In the genomic region with DNA sequence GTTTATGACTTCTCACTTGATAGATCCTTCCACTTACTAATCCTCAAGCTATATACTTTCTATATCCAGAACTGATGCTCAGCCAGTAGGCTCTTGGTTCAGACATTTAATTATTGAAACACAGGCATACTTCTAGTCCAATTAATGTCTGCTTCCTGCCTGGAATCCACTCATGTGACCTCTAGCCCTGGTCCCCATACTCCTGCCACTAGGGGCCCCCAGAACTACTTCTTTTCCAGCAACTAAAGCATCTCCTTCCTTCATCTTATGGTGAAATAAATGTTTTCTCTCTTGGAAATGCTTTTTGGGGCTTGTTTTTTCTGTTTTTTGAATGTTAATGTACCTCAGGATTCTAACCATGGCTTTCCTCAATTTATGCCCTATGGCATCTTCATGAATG, we compare ENCODE assay signal across 15 cellular contexts.
DNase-seq lines count a peak whose midpoint lies in the region; ATAC-seq and TF ChIP-seq lines count a peak whose summit lies in the region.
"Had no signal": no experiment of that assay in that cellular context is flagged by ENCODE, and none has a peak within 500 bp of the region (broad histone marks: within the 10 kb centered on the region; RNA-seq: fewer than 3 reads in every experiment).

No MANE protein-coding gene starts in this region.

- H3K27me3 Mint-ChIP-seq in WTC11 (ENCODE audit: low read depth), result no peaks in the 10 kb centered on the region
- H3K27me3 Mint-ChIP-seq in neural crest cell (ENCODE audit: low read depth), result no peaks in the 10 kb centered on the region

- intact Hi-C loops in upper lobe of right lung (cut with DNase I), result no loop called here

- H3K4me3 ChIP-seq in upper lobe of right lung, result no peak overlapping the region
- H3K4me3 ChIP-seq: gastroesophageal sphincter, spleen, tibial artery had no signal

- no peaks in the 10 kb centered on the region for H3K4me1 ChIP-seq in upper lobe of right lung
- H3K4me1 ChIP-seq: gastroesophageal sphincter, spleen, tibial artery had no signal

- no peaks in the 10 kb centered on the region for H3K27me3 ChIP-seq in upper lobe of right lung
- H3K27me3 ChIP-seq: gastroesophageal sphincter, spleen, tibial artery had no signal

- DNase-seq in EL (peak; percentile 12), Kasumi-1 (lab: John Stamatoyannopoulos, UW) (peak; percentile 2 to 25), WTC11 (ENCODE audit: low spot score) (peak; percentile 38), neural crest cell (ENCODE audit: low read depth, low spot score) (no peak), putamen (ENCODE audit: low spot score) (no peak), upper lobe of right lung (no peak), UCSD-AML1 (lab: John Stamatoyannopoulos, UW; ENCODE audit: unreplicated experiment) (no peak)
- DNase-seq: DMS79, kidney glomerular epithelial cell, spleen, tibial artery had no signal

- peaks cover 11% of the 10 kb centered on the region for H3K9me3 ChIP-seq in upper lobe of right lung
- H3K9me3 ChIP-seq: tibial artery had no signal

- H3K9me3 Mint-ChIP-seq in WTC11 (peaks cover 16% of the 10 kb centered on the region), neural crest cell (peaks cover 3% of the 10 kb centered on the region)

- H3K4me3 Mint-ChIP-seq in WTC11, result no peak overlapping the region
- no peak overlapping the region for H3K4me3 Mint-ChIP-seq in neural crest cell
- H3K4me3 Mint-ChIP-seq: nephron had no signal

- no peak overlapping the region; the same call in 1 of the 2 replicates for H3K27ac Mint-ChIP-seq in WTC11
- no peak overlapping the region for H3K27ac Mint-ChIP-seq in neural crest cell (ENCODE audit: unreplicated experiment)
- H3K27ac Mint-ChIP-seq: nephron had no signal

- H3K36me3 ChIP-seq in upper lobe of right lung, result no peaks in the 10 kb centered on the region
- H3K36me3 ChIP-seq: gastroesophageal sphincter, spleen, tibial artery had no signal

- CTCF ChIA-PET in WTC11 (lab: Charles Lee), result no interaction called here

- peak; percentile 30; the same call in 1 of the 2 replicates for TF ChIP-seq CTCF in WTC11 (IDR thresholded peaks at IDR 0.05)
- TF ChIP-seq CTCF in neural crest cell (conservative IDR thresholded peaks at IDR 0.05), result peak; percentile 17
- no peak for TF ChIP-seq CTCF in upper lobe of right lung (IDR thresholded peaks at IDR 0.05)

- H3K36me3 Mint-ChIP-seq in WTC11 (peaks cover 10% of the 10 kb centered on the region), neural crest cell (ENCODE audit: low read depth) (no peaks in the 10 kb centered on the region)

- no peaks in the 10 kb centered on the region for H3K4me1 Mint-ChIP-seq in WTC11
- H3K4me1 Mint-ChIP-seq in neural crest cell, result no peaks in the 10 kb centered on the region
- H3K4me1 Mint-ChIP-seq: nephron had no signal

- POLR2A ChIA-PET in WTC11 (lab: Charles Lee), result no interaction called here

- ATAC-seq in WTC11 (peak; percentile 86), GM21390 (IDR thresholded peaks at IDR 0.05; ENCODE audit: unreplicated experiment) (no peak), upper lobe of right lung (no peak)
- ATAC-seq: gastroesophageal sphincter, Right ventricle myocardium inferior had no signal

- H3K27ac ChIP-seq in upper lobe of right lung, result no peak overlapping the region
- H3K27ac ChIP-seq: gastroesophageal sphincter, spleen, tibial artery had no signal

TF ChIP-seq in WTC11, 78 proteins besides CTCF, POLR2A, EP300 and RAD21 (continues in another document):
- TF ChIP-seq, protein P1, sequence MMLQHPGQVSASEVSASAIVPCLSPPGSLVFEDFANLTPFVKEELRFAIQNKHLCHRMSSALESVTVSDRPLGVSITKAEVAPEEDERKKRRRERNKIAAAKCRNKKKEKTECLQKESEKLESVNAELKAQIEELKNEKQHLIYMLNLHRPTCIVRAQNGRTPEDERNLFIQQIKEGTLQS (CRISPR knock-in tag; conservative IDR thresholded peaks at IDR 0.05), result no peak
- TF ChIP-seq ZNF423 (CRISPR knock-in tag; IDR thresholded peaks at IDR 0.05) (no peak), ATF1 (CRISPR knock-in tag; IDR thresholded peaks at IDR 0.05) (no peak), RELA (CRISPR knock-in tag; IDR thresholded peaks at IDR 0.05; ENCODE audit: borderline replicate concordance) (no peak), ZNF263 (CRISPR knock-in tag; IDR thresholded peaks at IDR 0.05; ENCODE audit: low read depth) (no peak), KAT7 (CRISPR knock-in tag; IDR thresholded peaks at IDR 0.05; ENCODE audit: borderline replicate concordance) (no peak), JUN (CRISPR knock-in tag; IDR thresholded peaks at IDR 0.05) (no peak), NR1H2 (CRISPR knock-in tag; IDR thresholded peaks at IDR 0.05) (no peak), ZBTB21 (CRISPR knock-in tag; IDR thresholded peaks at IDR 0.05; ENCODE audit: borderline replicate concordance) (no peak), NR3C1 (CRISPR knock-in tag; conservative IDR thresholded peaks at IDR 0.05; ENCODE audit: low read depth) (no peak), TCF7 (CRISPR knock-in tag; IDR thresholded peaks at IDR 0.05; ENCODE audit: low read depth) (no peak), FOXJ3 (CRISPR knock-in tag; IDR thresholded peaks at IDR 0.05; ENCODE audit: borderline replicate concordance) (no peak), PREB (CRISPR knock-in tag; IDR thresholded peaks at IDR 0.05; ENCODE audit: borderline replicate concordance) (no peak)
- TF ChIP-seq, protein P2, sequence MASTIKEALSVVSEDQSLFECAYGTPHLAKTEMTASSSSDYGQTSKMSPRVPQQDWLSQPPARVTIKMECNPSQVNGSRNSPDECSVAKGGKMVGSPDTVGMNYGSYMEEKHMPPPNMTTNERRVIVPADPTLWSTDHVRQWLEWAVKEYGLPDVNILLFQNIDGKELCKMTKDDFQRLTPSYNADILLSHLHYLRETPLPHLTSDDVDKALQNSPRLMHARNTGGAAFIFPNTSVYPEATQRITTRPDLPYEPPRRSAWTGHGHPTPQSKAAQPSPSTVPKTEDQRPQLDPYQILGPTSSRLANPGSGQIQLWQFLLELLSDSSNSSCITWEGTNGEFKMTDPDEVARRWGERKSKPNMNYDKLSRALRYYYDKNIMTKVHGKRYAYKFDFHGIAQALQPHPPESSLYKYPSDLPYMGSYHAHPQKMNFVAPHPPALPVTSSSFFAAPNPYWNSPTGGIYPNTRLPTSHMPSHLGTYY (CRISPR knock-in tag; IDR thresholded peaks at IDR 0.05), result no peak
- TF ChIP-seq, protein P3, sequence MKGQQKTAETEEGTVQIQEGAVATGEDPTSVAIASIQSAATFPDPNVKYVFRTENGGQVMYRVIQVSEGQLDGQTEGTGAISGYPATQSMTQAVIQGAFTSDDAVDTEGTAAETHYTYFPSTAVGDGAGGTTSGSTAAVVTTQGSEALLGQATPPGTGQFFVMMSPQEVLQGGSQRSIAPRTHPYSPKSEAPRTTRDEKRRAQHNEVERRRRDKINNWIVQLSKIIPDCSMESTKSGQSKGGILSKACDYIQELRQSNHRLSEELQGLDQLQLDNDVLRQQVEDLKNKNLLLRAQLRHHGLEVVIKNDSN (CRISPR knock-in tag; IDR thresholded peaks at IDR 0.05), result no peak
- TF ChIP-seq, protein P4, sequence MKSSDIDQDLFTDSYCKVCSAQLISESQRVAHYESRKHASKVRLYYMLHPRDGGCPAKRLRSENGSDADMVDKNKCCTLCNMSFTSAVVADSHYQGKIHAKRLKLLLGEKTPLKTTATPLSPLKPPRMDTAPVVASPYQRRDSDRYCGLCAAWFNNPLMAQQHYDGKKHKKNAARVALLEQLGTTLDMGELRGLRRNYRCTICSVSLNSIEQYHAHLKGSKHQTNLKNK (CRISPR knock-in tag; IDR thresholded peaks at IDR 0.05), result no peak
- TF ChIP-seq, protein P5, sequence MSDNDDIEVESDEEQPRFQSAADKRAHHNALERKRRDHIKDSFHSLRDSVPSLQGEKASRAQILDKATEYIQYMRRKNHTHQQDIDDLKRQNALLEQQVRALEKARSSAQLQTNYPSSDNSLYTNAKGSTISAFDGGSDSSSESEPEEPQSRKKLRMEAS (CRISPR knock-in tag; IDR thresholded peaks at IDR 0.05), result no peak
- TF ChIP-seq, protein P6, sequence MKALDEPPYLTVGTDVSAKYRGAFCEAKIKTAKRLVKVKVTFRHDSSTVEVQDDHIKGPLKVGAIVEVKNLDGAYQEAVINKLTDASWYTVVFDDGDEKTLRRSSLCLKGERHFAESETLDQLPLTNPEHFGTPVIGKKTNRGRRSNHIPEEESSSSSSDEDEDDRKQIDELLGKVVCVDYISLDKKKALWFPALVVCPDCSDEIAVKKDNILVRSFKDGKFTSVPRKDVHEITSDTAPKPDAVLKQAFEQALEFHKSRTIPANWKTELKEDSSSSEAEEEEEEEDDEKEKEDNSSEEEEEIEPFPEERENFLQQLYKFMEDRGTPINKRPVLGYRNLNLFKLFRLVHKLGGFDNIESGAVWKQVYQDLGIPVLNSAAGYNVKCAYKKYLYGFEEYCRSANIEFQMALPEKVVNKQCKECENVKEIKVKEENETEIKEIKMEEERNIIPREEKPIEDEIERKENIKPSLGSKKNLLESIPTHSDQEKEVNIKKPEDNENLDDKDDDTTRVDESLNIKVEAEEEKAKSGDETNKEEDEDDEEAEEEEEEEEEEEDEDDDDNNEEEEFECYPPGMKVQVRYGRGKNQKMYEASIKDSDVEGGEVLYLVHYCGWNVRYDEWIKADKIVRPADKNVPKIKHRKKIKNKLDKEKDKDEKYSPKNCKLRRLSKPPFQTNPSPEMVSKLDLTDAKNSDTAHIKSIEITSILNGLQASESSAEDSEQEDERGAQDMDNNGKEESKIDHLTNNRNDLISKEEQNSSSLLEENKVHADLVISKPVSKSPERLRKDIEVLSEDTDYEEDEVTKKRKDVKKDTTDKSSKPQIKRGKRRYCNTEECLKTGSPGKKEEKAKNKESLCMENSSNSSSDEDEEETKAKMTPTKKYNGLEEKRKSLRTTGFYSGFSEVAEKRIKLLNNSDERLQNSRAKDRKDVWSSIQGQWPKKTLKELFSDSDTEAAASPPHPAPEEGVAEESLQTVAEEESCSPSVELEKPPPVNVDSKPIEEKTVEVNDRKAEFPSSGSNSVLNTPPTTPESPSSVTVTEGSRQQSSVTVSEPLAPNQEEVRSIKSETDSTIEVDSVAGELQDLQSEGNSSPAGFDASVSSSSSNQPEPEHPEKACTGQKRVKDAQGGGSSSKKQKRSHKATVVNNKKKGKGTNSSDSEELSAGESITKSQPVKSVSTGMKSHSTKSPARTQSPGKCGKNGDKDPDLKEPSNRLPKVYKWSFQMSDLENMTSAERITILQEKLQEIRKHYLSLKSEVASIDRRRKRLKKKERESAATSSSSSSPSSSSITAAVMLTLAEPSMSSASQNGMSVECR (CRISPR knock-in tag; IDR thresholded peaks at IDR 0.05; ENCODE audit: borderline replicate concordance), result no peak

Comparison
In these comparisons a context has a peak if more than half of its experiments do, and no peak if none do; other contexts are left out.
1. DNase-seq: peak in EL (single experiment), Kasumi-1 (2 of 2) and WTC11 (single experiment); none in neural crest cell (single experiment), putamen (single experiment), upper lobe of right lung (single experiment) and UCSD-AML1 (single experiment).